23 cellular contexts compared by ENCODE assay signal in genomic region chr5:82011761-82012160, GRCh38. TPM values are rescaled to one million over a fixed set of nuclear protein-coding genes. Genes with fewer than 3 reads are reported as not detected.
A peak's percentile ranks its signal among the peaks of the same experiment; 100 is the strongest.
DNase-seq lines count a peak whose midpoint lies in the region; ATAC-seq and TF ChIP-seq lines count a peak whose summit lies in the region.
"Had no signal": no experiment of that assay in that cellular context is flagged by ENCODE, and none has a peak within 500 bp of the region (broad histone marks: within the 10 kb centered on the region; RNA-seq: fewer than 3 reads in every experiment).

No MANE protein-coding gene starts in this region.

- no peak overlapping the region for H2AFZ ChIP-seq in smooth muscle cell (ENCODE audit: low read depth)

- no peaks in the 10 kb centered on the region for H3K9me3 ChIP-seq in smooth muscle cell (replicated peaks; ENCODE audit: low read depth)
- H3K9me3 ChIP-seq: stomach, upper lobe of right lung had no signal

- H3K27me3 Mint-ChIP-seq in HFFc6 (ENCODE audit: insufficient read depth) (no peaks in the 10 kb centered on the region; the same call in none of the 2 replicates), neural crest cell (ENCODE audit: low read depth) (no peaks in the 10 kb centered on the region)
- H3K27me3 Mint-ChIP-seq: activated T-cell treated with anti-CD3 and anti-CD28 coated beads, Interleukin-2, amount 50 U/mL, for 24 hours; naive B cell had no signal

- H3K27ac Mint-ChIP-seq in HFFc6, result no peak overlapping the region; the same call in 1 of the 2 replicates
- peak overlapping the region; percentile 16 for H3K27ac Mint-ChIP-seq in neural crest cell (ENCODE audit: unreplicated experiment)
- H3K27ac Mint-ChIP-seq: activated T-cell treated with anti-CD3 and anti-CD28 coated beads, Interleukin-2, amount 50 U/mL, for 24 hours; CD8-positive, alpha-beta T cell had no signal

- no peak overlapping the region for H3K4me3 Mint-ChIP-seq in HFFc6
- no peak overlapping the region for H3K4me3 Mint-ChIP-seq in neural crest cell
- H3K4me3 Mint-ChIP-seq: activated T-cell treated with anti-CD3 and anti-CD28 coated beads, Interleukin-2, amount 50 U/mL, for 24 hours; CD8-positive, alpha-beta T cell; naive B cell had no signal

- H3F3A ChIP-seq in smooth muscle cell (ENCODE audit: low read depth), result no peaks in the 10 kb centered on the region

- no peak for TF ChIP-seq CTCF in AG09309 (IDR thresholded peaks at IDR 0.05; ENCODE audit: control insufficient read depth, insufficient read depth, low read depth, low read length, missing control alignments)
- TF ChIP-seq CTCF in HFFc6 (IDR thresholded peaks at IDR 0.05), result no peak
- TF ChIP-seq CTCF in neural crest cell (conservative IDR thresholded peaks at IDR 0.05), result no peak
- TF ChIP-seq CTCF in smooth muscle cell (IDR thresholded peaks at IDR 0.05; ENCODE audit: borderline replicate concordance, insufficient read depth, poor library complexity, severe bottlenecking), result no peak

- H3K36me3 Mint-ChIP-seq in HFFc6 (ENCODE audit: low read depth) (peaks cover 12% of the 10 kb centered on the region), neural crest cell (ENCODE audit: low read depth) (peaks cover 14% of the 10 kb centered on the region)

- peak; percentile 54 for DNase-seq in AG09309 (ENCODE audit: low read depth)
- DNase-seq in HFFc6, result peak; percentile 19
- peak; percentile 34 for DNase-seq in dedifferentiated amniotic fluid mesenchymal stem cell (ENCODE audit: extremely low spot score)
- no peak for DNase-seq in neural crest cell (ENCODE audit: low read depth, low spot score)
- no peak for DNase-seq in cerebellar cortex (ENCODE audit: low spot score)
- no peak for DNase-seq in NCI-H146 treated with DMSO at 0.1 percent for 48 hours (lab: John Stamatoyannopoulos, UW; ENCODE audit: unreplicated experiment)
- no peak for DNase-seq in smooth muscle cell (lab: John Stamatoyannopoulos, UW; ENCODE audit: unreplicated experiment)
- DNase-seq: activated naive CD4-positive, alpha-beta T cell treated with Interleukin-2 at 50 U/mL for 16 hours; activated T-cell treated with anti-CD3 and anti-CD28 coated beads, Interleukin-2, amount 50 U/mL, for 24 hours; CD8-positive, alpha-beta T cell; central memory CD4-positive, alpha-beta T cell; DMS53; mesenchymal stem cell; naive B cell; NCI-H1092; NCI-H2029 treated with DMSO at 0.1 percent for 48 hours; NCI-H345; NCI-H82; stomach; upper lobe of right lung had no signal

- WGBS in smooth muscle cell (ENCODE audit: low lambda C conversion rate), result 92% methylated on average over 1 of the region's 1 CpG

- H3K4me1 Mint-ChIP-seq in HFFc6 (ENCODE audit: low read depth) (peaks cover 10% of the 10 kb centered on the region), neural crest cell (no peaks in the 10 kb centered on the region)
- H3K4me1 Mint-ChIP-seq: naive B cell had no signal

- H3K27me3 ChIP-seq in smooth muscle cell (ENCODE audit: low read depth), result no peaks in the 10 kb centered on the region
- H3K27me3 ChIP-seq: stomach, upper lobe of right lung had no signal

- no peak overlapping the region for H3K27ac ChIP-seq in smooth muscle cell (ENCODE audit: low read depth)
- H3K27ac ChIP-seq: stomach, upper lobe of right lung had no signal

- no peaks in the 10 kb centered on the region for H4K20me1 ChIP-seq in smooth muscle cell (ENCODE audit: low read depth)

- ATAC-seq in HG02970 (IDR thresholded peaks at IDR 0.05; ENCODE audit: low FRiP score, unreplicated experiment), result no peak
- ATAC-seq: activated CD4-positive, CD25-positive, alpha-beta regulatory T cell treated with anti-CD3 and anti-CD28 coated beads, Interleukin-2, amount 50 U/mL, for 24 hours; CD8-positive, alpha-beta T cell; Right ventricle myocardium inferior; upper lobe of right lung had no signal

- peaks cover 4% of the 10 kb centered on the region; the same call in 1 of the 2 replicates for H3K9me3 Mint-ChIP-seq in HFFc6
- peaks cover 14% of the 10 kb centered on the region for H3K9me3 Mint-ChIP-seq in neural crest cell

- no peaks in the 10 kb centered on the region for H3K36me3 ChIP-seq in smooth muscle cell (ENCODE audit: low read depth)
- H3K36me3 ChIP-seq: stomach, upper lobe of right lung had no signal

- no peak overlapping the region for H3K4me2 ChIP-seq in smooth muscle cell

- no peaks in the 10 kb centered on the region for H3K79me2 ChIP-seq in smooth muscle cell (ENCODE audit: low read depth)

- no peaks in the 10 kb centered on the region for H3K4me1 ChIP-seq in smooth muscle cell (ENCODE audit: low read depth)
- H3K4me1 ChIP-seq: stomach, upper lobe of right lung had no signal

- H3K4me3 ChIP-seq in AG09309 (ENCODE audit: control insufficient read depth, low read depth, low read length), result no peak overlapping the region
- H3K4me3 ChIP-seq in smooth muscle cell, result no peak overlapping the region
- H3K4me3 ChIP-seq: stomach, upper lobe of right lung had no signal

- no peak overlapping the region for H3K9ac ChIP-seq in smooth muscle cell (ENCODE audit: low read depth)

RNA-seq across cellular contexts. Expression of gene ATG10, which starts 39.9 kb away (rescaled TPM):
- total RNA-seq in HFFc6 (2021; fragmentation: NEBNext Ultra II Directional; extraction: Animal tissue kit (Norgen Biotek cat#: 25700)), result 1 to 10 TPM; 3.7 to 4.8 (median 4.4) TPM
- total RNA-seq in neural crest cell, result 5.9 and 10.4 TPM in 2 replicates
- total RNA-seq in smooth muscle cell, result 2.3 and 7.2 TPM in 2 replicates
- 9.8 and 12.5 TPM in 2 replicates for polyA plus RNA-seq in smooth muscle cell

Comparison
In these comparisons a context has a peak if more than half of its experiments do, and no peak if none do; other contexts are left out.
1. DNase-seq: peak in AG09309 (single experiment), HFFc6 (single experiment) and dedifferentiated amniotic fluid mesenchymal stem cell (single experiment); none in neural crest cell (single experiment), cerebellar cortex (single experiment), NCI-H146 treated with DMSO at 0.1 percent for 48 hours (single experiment) and smooth muscle cell (single experiment).